Comparison of ENCODE assay signal across 7 cellular contexts in the genomic region with DNA sequence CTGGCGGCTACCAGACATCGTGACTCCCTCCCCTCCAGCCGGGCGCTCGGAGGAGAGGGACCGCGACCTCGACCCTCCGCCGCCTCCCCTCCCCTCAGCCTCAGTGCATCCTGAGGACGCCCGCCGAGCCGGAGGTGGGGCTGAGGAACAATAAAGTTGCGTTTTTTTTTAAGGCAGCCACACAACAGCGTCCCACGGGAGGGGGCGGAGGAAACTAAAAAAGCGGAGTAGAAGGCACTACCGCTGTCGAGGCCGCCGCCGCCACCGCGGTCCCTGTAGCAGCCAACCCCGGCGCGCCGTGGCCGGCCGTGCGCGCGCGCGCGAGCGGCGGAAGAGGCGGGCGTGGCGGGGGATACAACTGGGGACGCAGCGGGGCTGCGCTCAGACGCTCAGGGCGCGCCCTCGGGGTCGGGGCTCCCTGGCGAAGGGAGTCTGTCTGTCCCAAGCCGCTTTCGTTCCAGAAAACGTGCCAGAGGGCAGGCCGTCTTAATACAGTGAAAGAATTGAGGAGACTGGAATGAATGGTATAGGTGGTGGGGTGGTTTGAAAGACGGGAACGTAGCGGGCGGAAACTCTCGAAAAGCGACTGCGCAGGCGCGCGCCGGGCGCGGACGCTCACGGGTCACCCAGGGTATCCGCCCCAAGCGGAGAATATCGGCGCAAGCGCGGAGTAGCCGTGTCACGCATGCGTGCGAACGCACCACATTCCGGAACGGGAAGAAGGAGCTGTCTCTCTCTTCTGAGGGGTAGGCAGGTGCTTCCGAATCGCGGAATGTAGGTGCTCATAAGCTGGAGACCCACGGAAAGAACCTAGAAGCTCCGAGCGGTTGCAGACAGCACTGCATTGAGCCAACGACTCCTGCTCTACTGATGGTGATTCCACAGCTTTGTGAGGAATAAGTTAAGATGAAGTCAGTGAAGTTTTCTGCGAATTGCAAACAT. TPM values are rescaled to one million over a fixed set of nuclear protein-coding genes. Genes with fewer than 3 reads are reported as not detected.
DNase-seq lines count a peak whose midpoint lies in the region; ATAC-seq, FAIRE-seq and TF ChIP-seq lines count a peak whose summit lies in the region.

A gene (minus strand): TSS at position 326 of the 942 bp plus-strand sequence. CDS start 308 bp downstream, at position 18.

- peak; percentile 99 for TF ChIP-seq POLR2A in GM18505 (IDR thresholded peaks at IDR 0.05; ENCODE audit: borderline replicate concordance, extremely low read depth, insufficient read depth, insufficient read length)

- ATAC-seq in GM18505 (IDR thresholded peaks at IDR 0.05; ENCODE audit: unreplicated experiment) (peak; percentile 84), HG02973 (IDR thresholded peaks at IDR 0.05; ENCODE audit: unreplicated experiment) (peak; percentile 78)

- H3K9ac ChIP-seq in astrocyte (ENCODE audit: low read length) = peak within 1 kb of the TSS; percentile 94

- H3K4me3 ChIP-seq in astrocyte (ENCODE audit: insufficient read depth, low read depth, low read length) = peak within 1 kb of the TSS; percentile 93

- peak within 1 kb of the TSS; percentile 82 for H3K27ac ChIP-seq in astrocyte (ENCODE audit: low read depth, low read length)

- peaks cover 43% of the 10 kb centered on the region for H3K79me2 ChIP-seq in astrocyte (ENCODE audit: insufficient read depth, low read length)

- peaks cover 14% of the 10 kb centered on the region for H3K4me1 ChIP-seq in astrocyte (ENCODE audit: insufficient read depth, low read length)

- H3K27me3 ChIP-seq in astrocyte (ENCODE audit: insufficient read depth, low read length) = no peaks in the 10 kb centered on the region

- no peaks in the 10 kb centered on the region for H3K36me3 ChIP-seq in astrocyte (ENCODE audit: insufficient read depth, low read length)

- H3K27me3 Mint-ChIP-seq in astrocyte (ENCODE audit: low read depth, unreplicated experiment) = no peaks in the 10 kb centered on the region

- H3K4me2 ChIP-seq in astrocyte (ENCODE audit: low read length) = peak within 1 kb of the TSS; percentile 99

- H2AFZ ChIP-seq in astrocyte (ENCODE audit: low read depth, low read length) = peak within 1 kb of the TSS; percentile 93

- DNase-seq in NCI-H2029 (lab: John Stamatoyannopoulos, UW) (peak; percentile 76), T-helper 22 cell (ENCODE audit: low read depth) (peak; percentile 95), astrocyte (ENCODE audit: low read depth) (peak; percentile 85), hepatic stellate cell (ENCODE audit: low spot score) (peak; percentile 96), renal cortical epithelial cell (ENCODE audit: low read depth) (peak; percentile 91)

- peak within 1 kb of the TSS; percentile 95 for H3K27ac Mint-ChIP-seq in astrocyte (ENCODE audit: unreplicated experiment)

- H3K4me3 Mint-ChIP-seq in astrocyte (ENCODE audit: unreplicated experiment) = peak within 1 kb of the TSS; percentile 100

- no peak for TF ChIP-seq CTCF in astrocyte (IDR thresholded peaks at IDR 0.05; ENCODE audit: insufficient read depth, low read depth, low read length)

- H3K36me3 Mint-ChIP-seq in astrocyte (ENCODE audit: low read depth, unreplicated experiment) = no peaks in the 10 kb centered on the region

- no peak for FAIRE-seq in astrocyte (lab: Jason Lieb, UNC)

- H4K20me1 ChIP-seq in astrocyte (ENCODE audit: insufficient read depth, low read length) = peaks cover 33% of the 10 kb centered on the region

- H3K4me1 Mint-ChIP-seq in astrocyte (ENCODE audit: low read depth, unreplicated experiment) = peaks cover 13% of the 10 kb centered on the region

- H3K9me3 ChIP-seq in astrocyte (ENCODE audit: insufficient read depth, low read depth, low read length) = no peaks in the 10 kb centered on the region

- no peaks in the 10 kb centered on the region for H3K9me3 Mint-ChIP-seq in astrocyte (ENCODE audit: unreplicated experiment)

RNA-seq across cellular contexts. Expression of the gene that starts here (rescaled TPM):
- total RNA-seq in astrocyte = 38.8 and 45.9 TPM in 2 replicates
- total RNA-seq in renal cortical epithelial cell = 66.2 and 69.8 TPM in 2 replicates

Comparison
In these comparisons a context has a peak if more than half of its experiments do, and no peak if none do; other contexts are left out.
1. Peak in every context shown above with its lines: DNase-seq, ATAC-seq, H3K4me3 ChIP-seq and H3K27ac ChIP-seq.